In genomic region chr3:24160424-24160823, GRCh38 we compare ENCODE assay signal across 18 cellular contexts.
A peak's percentile ranks its signal among the peaks of the same experiment; 100 is the strongest.
DNase-seq lines count a peak whose midpoint lies in the region; ATAC-seq and TF ChIP-seq lines count a peak whose summit lies in the region.
"Had no signal": no experiment of that assay in that cellular context is flagged by ENCODE, and none has a peak within 500 bp of the region (broad histone marks: within the 10 kb centered on the region; RNA-seq: fewer than 3 reads in every experiment).

No MANE protein-coding gene starts in this region.

- no CpG with 5 or more reads among the region's 8 CpGs for WGBS in trophoblast cell (ENCODE audit: extremely low coverage, insufficient coverage, insufficient read length)

- no peaks in the 10 kb centered on the region for H3K27me3 ChIP-seq in trophoblast cell (ENCODE audit: insufficient read depth, low read length)
- H3K27me3 ChIP-seq: heart right ventricle, upper lobe of left lung had no signal

- no peak overlapping the region for H3K4me2 ChIP-seq in trophoblast cell (ENCODE audit: low read length)
- H3K4me2 ChIP-seq: KMS-11 had no signal

- peaks cover 2% of the 10 kb centered on the region for H3K27me3 Mint-ChIP-seq in endothelial cell (ENCODE audit: unreplicated experiment)
- peaks cover 5 to 10% of the 10 kb centered on the region in 2 donors for H3K27me3 Mint-ChIP-seq in T-cell
- H3K27me3 Mint-ChIP-seq: brain had no signal

- peak overlapping the region; percentile 61 for H2BK5ac ChIP-seq in trophoblast cell (ENCODE audit: low read depth, low read length, poor library complexity)

- no peaks in the 10 kb centered on the region for H3K9me3 Mint-ChIP-seq in endothelial cell (ENCODE audit: unreplicated experiment)
- H3K9me3 Mint-ChIP-seq in T-cell = no peaks in the 10 kb centered on the region
- H3K9me3 Mint-ChIP-seq: stimulated activated effector memory CD8-positive, alpha-beta T cell treated with anti-CD3 and anti-CD28 coated beads, Interleukin-12 subunit alpha, Interleukin-12 subunit beta, amount 100 ng/mL, for 72 hours; T-helper 2 cell treated with Interferon-gamma antibody and Interleukin-4, amounts not matched to agents 5 μg/mL and 100 μg/mL, for 36 hours had no signal

- H4K12ac ChIP-seq in trophoblast cell (ENCODE audit: low read depth, low read length) = no peak overlapping the region

- peak; percentile 36 for DNase-seq in EL
- DNase-seq in RKO (ENCODE audit: low spot score) = peak; percentile 19
- DNase-seq in endothelial cell (ENCODE audit: low spot score) = peak; percentile 35
- peak in 1 of 2 donors; percentile 22 for DNase-seq in trophoblast cell
- DNase-seq in erythroblast (lab: John Stamatoyannopoulos, UW) = no peak
- no peak for DNase-seq in C1 segment of cervical spinal cord (lab: John Stamatoyannopoulos, UW)
- DNase-seq in T-cell = no peak
- DNase-seq in superior temporal gyrus (ENCODE audit: extremely low spot score) = no peak
- DNase-seq: heart right ventricle; NCI-H1930; stimulated activated CD4-positive, alpha-beta T cell treated with anti-CD3 and anti-CD28 coated beads, Interleukin-4, amount 100 ng/mL, for 4 hours; upper lobe of left lung had no signal

- no peak overlapping the region for H4K8ac ChIP-seq in trophoblast cell (ENCODE audit: low read depth, low read length)

- peak overlapping the region; percentile 93 for H3K27ac ChIP-seq in trophoblast cell (ENCODE audit: low read depth, low read length)
- H3K27ac ChIP-seq: heart right ventricle, KMS-11, upper lobe of left lung had no signal

- peaks cover 25% of the 10 kb centered on the region for H3K79me1 ChIP-seq in trophoblast cell (ENCODE audit: low read length)

- no peak overlapping the region for H2AFZ ChIP-seq in trophoblast cell (ENCODE audit: insufficient read depth, low read length, poor library complexity)

- H3K79me2 ChIP-seq in trophoblast cell (ENCODE audit: control insufficient read depth, insufficient read depth, low read length, poor library complexity) = peaks cover 2% of the 10 kb centered on the region

- H2BK120ac ChIP-seq in trophoblast cell (ENCODE audit: insufficient read depth, low read length, poor library complexity) = peak overlapping the region; percentile 68

- H3K4me1 Mint-ChIP-seq in endothelial cell (ENCODE audit: unreplicated experiment) = peaks cover 3% of the 10 kb centered on the region
- H3K4me1 Mint-ChIP-seq in T-cell = peaks cover 0 to 2% (median 0%) of the 10 kb centered on the region in 3 donors
- H3K4me1 Mint-ChIP-seq: CD14-positive monocyte had no signal

- POLR2A ChIA-PET in T-cell (lab: Charles Lee) = no interaction called here

- H3K27ac Mint-ChIP-seq in endothelial cell (ENCODE audit: unreplicated experiment) (no peak overlapping the region), T-cell (no peak overlapping the region)
- H3K27ac Mint-ChIP-seq: CD14-positive monocyte; stimulated activated effector memory CD8-positive, alpha-beta T cell treated with anti-CD3 and anti-CD28 coated beads, Interleukin-12 subunit alpha, Interleukin-12 subunit beta, amount 100 ng/mL, for 72 hours; T-helper 2 cell treated with Interferon-gamma antibody and Interleukin-4, amounts not matched to agents 5 μg/mL and 100 μg/mL, for 36 hours had no signal

- H3K36me3 ChIP-seq in trophoblast cell (ENCODE audit: control insufficient read depth in 1 of 2, insufficient read depth in 2 of 2, low read length in 2 of 2) = peaks cover 2 to 3% of the 10 kb centered on the region in 2 experiments
- H3K36me3 ChIP-seq: heart right ventricle, upper lobe of left lung had no signal

- no peak overlapping the region for H3K9ac ChIP-seq in trophoblast cell (ENCODE audit: low read length)
- H3K9ac ChIP-seq: KMS-11 had no signal

- TF ChIP-seq POLR2A in erythroblast (IDR thresholded peaks at IDR 0.05; ENCODE audit: low read length) = no peak

- no peaks in the 10 kb centered on the region for H3K9me3 ChIP-seq in trophoblast cell (ENCODE audit: insufficient read depth, low read depth, low read length)
- H3K9me3 ChIP-seq: heart right ventricle, upper lobe of left lung had no signal

- peak overlapping the region; percentile 58 for H3K14ac ChIP-seq in trophoblast cell (ENCODE audit: low read length)

- H3K18ac ChIP-seq in trophoblast cell (ENCODE audit: low read length) = peak overlapping the region; percentile 84

- H3K23ac ChIP-seq in trophoblast cell (ENCODE audit: low read length) = no peak overlapping the region

- H4K91ac ChIP-seq in trophoblast cell (ENCODE audit: low read depth, low read length) = peak overlapping the region; percentile 69

- H3K4ac ChIP-seq in trophoblast cell (ENCODE audit: low read depth, low read length) = peak overlapping the region; percentile 36

- no peak for TF ChIP-seq CTCF in endothelial cell (IDR thresholded peaks at IDR 0.05; ENCODE audit: unreplicated experiment)

- peaks cover 11 to 18% of the 10 kb centered on the region in 2 experiments for H3K4me1 ChIP-seq in trophoblast cell (ENCODE audit: control insufficient read depth in 1 of 2, insufficient read depth in 2 of 2, low read length in 2 of 2)

- CTCF ChIA-PET in T-cell (lab: Charles Lee) = no interaction called here

- no peak overlapping the region for H3K4me3 ChIP-seq in trophoblast cell (ENCODE audit: low read depth, low read length)
- H3K4me3 ChIP-seq: heart right ventricle, upper lobe of left lung had no signal

- H3K36me3 Mint-ChIP-seq in endothelial cell (ENCODE audit: low read depth, unreplicated experiment) (no peaks in the 10 kb centered on the region), T-cell (no peaks in the 10 kb centered on the region)
- H3K36me3 Mint-ChIP-seq: brain; CD14-positive monocyte; natural killer cell treated with Interleukin-12 subunit alpha and Interleukin-12 subunit beta and Interleukin-15 and Interleukin-18, amount 100 ng/mL, for 72 hours; stimulated activated effector memory CD8-positive, alpha-beta T cell treated with anti-CD3 and anti-CD28 coated beads, Interleukin-12 subunit alpha, Interleukin-12 subunit beta, amount 100 ng/mL, for 72 hours had no signal

- peak overlapping the region; percentile 3 for H2BK12ac ChIP-seq in trophoblast cell (ENCODE audit: low read length)

- peak overlapping the region; percentile 77 for H2AK5ac ChIP-seq in trophoblast cell (ENCODE audit: low read length)

- H3K4me3 Mint-ChIP-seq in endothelial cell (ENCODE audit: unreplicated experiment) (no peak overlapping the region), T-cell (no peak overlapping the region)
- H3K4me3 Mint-ChIP-seq: brain; CD14-positive monocyte; natural killer cell treated with Interleukin-12 subunit alpha and Interleukin-12 subunit beta and Interleukin-15 and Interleukin-18, amount 100 ng/mL, for 72 hours; stimulated activated effector memory CD8-positive, alpha-beta T cell treated with anti-CD3 and anti-CD28 coated beads, Interleukin-12 subunit alpha, Interleukin-12 subunit beta, amount 100 ng/mL, for 72 hours; T-helper 2 cell treated with Interferon-gamma antibody and Interleukin-4, amounts not matched to agents 5 μg/mL and 100 μg/mL, for 36 hours had no signal

- no peak for ATAC-seq in T-cell (replicated peaks in 1 of 4)
- ATAC-seq: natural killer cell treated with Interleukin-12 subunit alpha and Interleukin-12 subunit beta and Interleukin-15 and Interleukin-18, amount 100 ng/mL, for 72 hours; stimulated activated effector memory CD8-positive, alpha-beta T cell treated with anti-CD3 and anti-CD28 coated beads, Interleukin-12 subunit alpha, Interleukin-12 subunit beta, amount 100 ng/mL, for 72 hours had no signal

Comparison
In these comparisons a context has a peak if more than half of its experiments do, and no peak if none do; other contexts are left out.
1. DNase-seq: peak in EL (single experiment), RKO (single experiment) and endothelial cell (single experiment); none in erythroblast (0 of 2), C1 segment of cervical spinal cord (0 of 14), T-cell (0 of 34) and superior temporal gyrus (single experiment).